7 cellular contexts compared by ENCODE assay signal in genomic region chr6:148177589-148178233, GRCh38.
DNase-seq lines count a peak whose midpoint lies in the region; ATAC-seq and TF ChIP-seq lines count a peak whose summit lies in the region.

No MANE protein-coding gene starts in this region.

- no peak for TF ChIP-seq POLR2A in erythroblast (IDR thresholded peaks at IDR 0.05; ENCODE audit: low read length)

- no peak for ATAC-seq in HG03521 (IDR thresholded peaks at IDR 0.05; ENCODE audit: unreplicated experiment)

- H3K27ac ChIP-seq in VCaP = no peak overlapping the region

- peak; percentile 69 for DNase-seq in ELF-1 (ENCODE audit: low read depth, low spot score)
- DNase-seq in KG1 (lab: John Stamatoyannopoulos, UW) = peak; percentile 35
- peak; percentile 14 to 54 for DNase-seq in erythroblast (lab: John Stamatoyannopoulos, UW)
- peak; percentile 61 for DNase-seq in mucosa of gallbladder (ENCODE audit: low spot score)
- no peak for DNase-seq in GDM1 (lab: John Stamatoyannopoulos, UW)

- TF ChIP-seq CTCF in VCaP (conservative IDR thresholded peaks at IDR 0.05) = peak; percentile 83
